Comparison of ENCODE assay signal across 10 cellular contexts in genomic region chr3:172476339-172476738, GRCh38. TPM values are rescaled to one million over a fixed set of nuclear protein-coding genes. Genes with fewer than 3 reads are reported as not detected.
DNase-seq lines count a peak whose midpoint lies in the region; ATAC-seq and TF ChIP-seq lines count a peak whose summit lies in the region.
"Had no signal": no experiment of that assay in that cellular context is flagged by ENCODE, and none has a peak within 500 bp of the region (broad histone marks: within the 10 kb centered on the region; RNA-seq: fewer than 3 reads in every experiment).

No MANE protein-coding gene starts in this region.

- no peaks in the 10 kb centered on the region; the same call in 1 of the 2 replicates for H3K4me1 ChIP-seq in IMR-90 (ENCODE audit: control insufficient read depth, insufficient read depth, low read length)
- peaks cover 0 to 5% (median 0%) of the 10 kb centered on the region in 4 donors for H3K4me1 ChIP-seq in liver (ENCODE audit: control insufficient read depth in 4 of 4, insufficient read depth in 4 of 4, low read length in 3 of 4)
- H3K4me1 ChIP-seq in tibial artery: no peaks in the 10 kb centered on the region

- H2AFZ ChIP-seq in IMR-90 (replicated peaks; ENCODE audit: low read length, poor library complexity): peak overlapping the region; percentile 16

- H3K9me3 Mint-ChIP-seq in activated T-helper 17 cell treated with anti-CD3 and anti-CD28 coated beads, Interleukin-2, amount 50 U/mL, for 72 hours: no peaks in the 10 kb centered on the region

- no peak overlapping the region for H2BK120ac ChIP-seq in IMR-90 (ENCODE audit: low read depth, low read length)

- no peak overlapping the region for H3K4me2 ChIP-seq in IMR-90 (ENCODE audit: low read depth, low read length)

- no peaks in the 10 kb centered on the region; the same call in 1 of the 2 replicates for H3K9me1 ChIP-seq in IMR-90 (ENCODE audit: insufficient read depth, low read length)

- DNase-seq in CD1c-positive myeloid dendritic cell (ENCODE audit: extremely low spot score) (peak; percentile 43), IMR-90 (no peak), tibial artery (no peak), NCI-H82 (lab: John Stamatoyannopoulos, UW) (no peak), NCI-H1694 (lab: John Stamatoyannopoulos, UW) (no peak)
- no peak for DNase-seq in stimulated activated CD4-positive, alpha-beta T cell treated with anti-CD3 and anti-CD28 coated beads, Interleukin-2, amount 100 ng/mL, for 48 hours
- DNase-seq: ovary; stimulated activated CD8-positive, alpha-beta memory T cell treated with anti-CD3 and anti-CD28 coated beads, Interleukin-4, amount 100 ng/mL, for 48 hours had no signal

- no peaks in the 10 kb centered on the region for H4K20me1 ChIP-seq in IMR-90 (ENCODE audit: insufficient read depth, low read length)

- H3K27ac ChIP-seq in IMR-90 (ENCODE audit: insufficient read depth, low read length) (no peak overlapping the region), liver (ENCODE audit: low read depth in 1 of 2, low read length in 2 of 2) (no peak overlapping the region), tibial artery (no peak overlapping the region)
- H3K27ac ChIP-seq: ovary had no signal

- no peak overlapping the region for H2AK9ac ChIP-seq in IMR-90 (replicated peaks; ENCODE audit: low read depth, low read length, poor library complexity)

- POLR2A ChIA-PET in IMR-90 (lab: Charles Lee; ENCODE audit: unreplicated experiment): no interaction called here

- H3K23ac ChIP-seq in IMR-90 (ENCODE audit: low read depth, low read length): no peak overlapping the region

- TF ChIP-seq POLR2A in IMR-90 (IDR thresholded peaks at IDR 0.05; ENCODE audit: low read depth, low read length): no peak

- in situ Hi-C loops in IMR-90 (cut with MboI; ENCODE audit: low sequenced_read_pairs): loop anchor here (10.0 kb wide), 1 partner anchor 832 kb away; no protein-coding TSS in a partner anchor

- no peak overlapping the region for H3K14ac ChIP-seq in IMR-90 (replicated peaks; ENCODE audit: low read depth, low read length)

- H4K8ac ChIP-seq in IMR-90 (ENCODE audit: low read depth in 2 of 2, low read length in 2 of 2): no peak overlapping the region

- H3K79me1 ChIP-seq in IMR-90 (ENCODE audit: low read depth in 1 of 2, low read length in 2 of 2): no peaks in the 10 kb centered on the region

- H2BK15ac ChIP-seq in IMR-90 (ENCODE audit: low read depth, low read length): no peak overlapping the region

- H3K4ac ChIP-seq in IMR-90 (ENCODE audit: low read depth, low read length): no peak overlapping the region

- no TSS peak for BruUV-seq in IMR-90 (replicated peaks; lab: Mats Ljungman, UMichigan)

- H3K9me3 ChIP-seq in IMR-90 (ENCODE audit: control insufficient read depth, insufficient read depth, low read length) (no peaks in the 10 kb centered on the region), liver (ENCODE audit: control insufficient read depth in 4 of 4, low read length in 3 of 4) (no peaks in the 10 kb centered on the region), tibial artery (no peaks in the 10 kb centered on the region)
- H3K9me3 ChIP-seq: ovary had no signal

- no peak overlapping the region for H2BK5ac ChIP-seq in IMR-90 (ENCODE audit: low read depth, low read length, poor library complexity, severe bottlenecking)

- no peak for ATAC-seq in IMR-90 (ENCODE audit: low read depth)
- ATAC-seq in activated T-helper 17 cell treated with anti-CD3 and anti-CD28 coated beads, Interleukin-2, amount 50 U/mL, for 72 hours (replicated peaks): no peak

- H3K36me3 ChIP-seq in IMR-90 (ENCODE audit: control insufficient read depth, insufficient read depth, low read length) (no peaks in the 10 kb centered on the region), liver (ENCODE audit: control insufficient read depth in 4 of 4, insufficient read depth in 3 of 4, low read depth in 1 of 4, low read length in 3 of 4) (no peaks in the 10 kb centered on the region), tibial artery (no peaks in the 10 kb centered on the region)
- H3K36me3 ChIP-seq: ovary had no signal

- no peak overlapping the region for H3K56ac ChIP-seq in IMR-90 (ENCODE audit: extremely low read depth, insufficient read depth, low read length)

- H2AK5ac ChIP-seq in IMR-90 (ENCODE audit: low read depth, low read length): no peak overlapping the region

- H3K27me3 Mint-ChIP-seq in activated T-helper 17 cell treated with anti-CD3 and anti-CD28 coated beads, Interleukin-2, amount 50 U/mL, for 72 hours: no peaks in the 10 kb centered on the region

- WGBS in IMR-90 (ENCODE audit: extremely low coverage in 2 of 2, insufficient read length in 1 of 2), 2 experiments: no CpG with 5 or more reads among the region's 5 CpGs
- 78% methylated on average over 5 of the region's 5 CpGs for WGBS in liver

- dilution Hi-C loops in IMR-90 (cut with HindIII; ENCODE audit: low sequenced_read_pairs, unreplicated experiment): no loop called here

- H3K27me3 ChIP-seq in IMR-90 (ENCODE audit: control insufficient read depth, insufficient read depth, low read length): no peaks in the 10 kb centered on the region; the same call in none of the 2 replicates
- H3K27me3 ChIP-seq in liver (ENCODE audit: control insufficient read depth in 4 of 4, insufficient read depth in 4 of 4, low read length in 3 of 4): no peaks in the 10 kb centered on the region
- no peaks in the 10 kb centered on the region for H3K27me3 ChIP-seq in tibial artery
- H3K27me3 ChIP-seq: ovary had no signal

- H3K36me3 Mint-ChIP-seq in activated T-helper 17 cell treated with anti-CD3 and anti-CD28 coated beads, Interleukin-2, amount 50 U/mL, for 72 hours (ENCODE audit: low read depth): no peaks in the 10 kb centered on the region

- peaks cover 6% of the 10 kb centered on the region for H3K4me1 Mint-ChIP-seq in activated T-helper 17 cell treated with anti-CD3 and anti-CD28 coated beads, Interleukin-2, amount 50 U/mL, for 72 hours

- CTCF ChIA-PET in IMR-90 (lab: Yijun Ruan, JAX): interaction anchor here (0.6 to 1.1 kb wide), 3 partner anchors 12 to 1628 kb away, joined by 3 to 6 read pairs (median 3); no protein-coding TSS in a partner anchor

- H3K4me3 ChIP-seq in IMR-90 (ENCODE audit: insufficient read depth, low read depth, low read length): no peak overlapping the region
- H3K4me3 ChIP-seq in liver (ENCODE audit: low read depth in 1 of 3, low read length in 3 of 3): peak overlapping the region; percentile 2 to 76 (median 53)
- H3K4me3 ChIP-seq in tibial artery: peak overlapping the region in 1 of 2 donors; percentile 46

- intact Hi-C loops in IMR-90 (cut with micrococcal nuclease) (loop anchor here (2.0 to 5.0 kb wide), 2 partner anchors 119 to 830 kb away; no protein-coding TSS in a partner anchor), tibial artery (cut with DNase I; ENCODE audit: low total_unique reads) (loop anchor here (5.0 kb wide), 1 partner anchor 1514 kb away; no protein-coding TSS in a partner anchor)

- H3K9ac ChIP-seq in IMR-90 (ENCODE audit: low read depth, low read length) (no peak overlapping the region), liver (ENCODE audit: low read depth in 1 of 2, low read length in 2 of 2) (no peak overlapping the region)

- H2BK20ac ChIP-seq in IMR-90 (ENCODE audit: low read depth, low read length): no peak overlapping the region

- H4K5ac ChIP-seq in IMR-90 (ENCODE audit: low read depth, low read length): no peak overlapping the region

- H3K4me3 Mint-ChIP-seq in activated T-helper 17 cell treated with anti-CD3 and anti-CD28 coated beads, Interleukin-2, amount 50 U/mL, for 72 hours: peak overlapping the region; percentile 84

- H3K27ac Mint-ChIP-seq in activated T-helper 17 cell treated with anti-CD3 and anti-CD28 coated beads, Interleukin-2, amount 50 U/mL, for 72 hours: no peak overlapping the region

- TF ChIP-seq RAD21 in IMR-90 (IDR thresholded peaks at IDR 0.05; ENCODE audit: low read length) (no peak), liver (IDR thresholded peaks at IDR 0.05) (no peak)

- H4K91ac ChIP-seq in IMR-90 (ENCODE audit: insufficient read depth, low read depth, low read length): no peak overlapping the region

- H3K18ac ChIP-seq in IMR-90 (ENCODE audit: low read depth, low read length): no peak overlapping the region

- TF ChIP-seq CTCF in IMR-90 (conservative IDR thresholded peaks at IDR 0.05; ENCODE audit: low read depth, low read length) (no peak), liver (IDR thresholded peaks at IDR 0.05; ENCODE audit: low read depth, low read length, missing input control) (no peak), tibial artery (IDR thresholded peaks at IDR 0.05) (no peak)

TF ChIP-seq in IMR-90, 13 proteins besides CTCF, POLR2A, EP300 and RAD21 (continues in another document):
- TF ChIP-seq MAZ (IDR thresholded peaks at IDR 0.05; ENCODE audit: borderline replicate concordance, low read depth, low read length) (no peak), RFX5 (IDR thresholded peaks at IDR 0.05; ENCODE audit: low read depth, low read length) (no peak), CHD1 (IDR thresholded peaks at IDR 0.05; ENCODE audit: low read depth, low read length) (no peak), BHLHE40 (IDR thresholded peaks at IDR 0.05; ENCODE audit: low read depth, low read length) (no peak)

RNA-seq across cellular contexts. Expression of gene GHSR, which starts 28.1 kb away (rescaled TPM):
- total RNA-seq in IMR-90 (2012; rRNA removed) (not detected in 2 replicates), liver (not detected)
- polyA plus RNA-seq in IMR-90 (2012; rRNA removed) (not detected in 2 replicates), liver (not detected)
- not detected in 2 replicates for polyA plus RNA-seq in IMR-90 (2012; cell fraction: cytosol; rRNA removed)
- not detected in 2 replicates for polyA plus RNA-seq in IMR-90 (2012; cell fraction: nucleus; rRNA removed; ENCODE audit: low replicate concordance)
- total RNA-seq in activated T-helper 17 cell treated with anti-CD3 and anti-CD28 coated beads, Interleukin-2, amount 50 U/mL, for 72 hours: not detected
- total RNA-seq: ovary had no signal
- polyA plus RNA-seq: ovary had no signal

RNA-seq across cellular contexts. Expression of gene TNFSF10, which starts 46.9 kb away (rescaled TPM):
- total RNA-seq in IMR-90 (2012; rRNA removed): 1.1 and 1.3 TPM in 2 replicates
- 0.63 and 0.79 TPM in 2 replicates for polyA plus RNA-seq in IMR-90 (2012; rRNA removed)
- polyA plus RNA-seq in IMR-90 (2012; cell fraction: cytosol; rRNA removed): 0.62 and 0.92 TPM in 2 replicates
- 0.30 and 0.40 TPM in 2 replicates for polyA plus RNA-seq in IMR-90 (2012; cell fraction: nucleus; rRNA removed; ENCODE audit: low replicate concordance)
- 10 to 100 TPM; 33.6 to 36.1 TPM for total RNA-seq in activated T-helper 17 cell treated with anti-CD3 and anti-CD28 coated beads, Interleukin-2, amount 50 U/mL, for 72 hours
- 10 to 100 TPM; 55.4 to 67.1 TPM for total RNA-seq in liver
- 10 to 100 TPM; 16.2 to 19.5 TPM for polyA plus RNA-seq in liver

Comparison
In these comparisons a context has a peak if more than half of its experiments do, and no peak if none do; other contexts are left out.
1. RNA of gene TNFSF10, which starts 46.9 kb away (total RNA-seq): 55.4 to 67.1 TPM in liver and 33.6 to 36.1 TPM in activated T-helper 17 cell treated with anti-CD3 and anti-CD28 coated beads, Interleukin-2, amount 50 U/mL, for 72 hours; 1.1 to 1.3 TPM in IMR-90; every median in the first group is over 10 times any median in the second.